1 cellular context compared by ENCODE assay signal in the genomic region with DNA sequence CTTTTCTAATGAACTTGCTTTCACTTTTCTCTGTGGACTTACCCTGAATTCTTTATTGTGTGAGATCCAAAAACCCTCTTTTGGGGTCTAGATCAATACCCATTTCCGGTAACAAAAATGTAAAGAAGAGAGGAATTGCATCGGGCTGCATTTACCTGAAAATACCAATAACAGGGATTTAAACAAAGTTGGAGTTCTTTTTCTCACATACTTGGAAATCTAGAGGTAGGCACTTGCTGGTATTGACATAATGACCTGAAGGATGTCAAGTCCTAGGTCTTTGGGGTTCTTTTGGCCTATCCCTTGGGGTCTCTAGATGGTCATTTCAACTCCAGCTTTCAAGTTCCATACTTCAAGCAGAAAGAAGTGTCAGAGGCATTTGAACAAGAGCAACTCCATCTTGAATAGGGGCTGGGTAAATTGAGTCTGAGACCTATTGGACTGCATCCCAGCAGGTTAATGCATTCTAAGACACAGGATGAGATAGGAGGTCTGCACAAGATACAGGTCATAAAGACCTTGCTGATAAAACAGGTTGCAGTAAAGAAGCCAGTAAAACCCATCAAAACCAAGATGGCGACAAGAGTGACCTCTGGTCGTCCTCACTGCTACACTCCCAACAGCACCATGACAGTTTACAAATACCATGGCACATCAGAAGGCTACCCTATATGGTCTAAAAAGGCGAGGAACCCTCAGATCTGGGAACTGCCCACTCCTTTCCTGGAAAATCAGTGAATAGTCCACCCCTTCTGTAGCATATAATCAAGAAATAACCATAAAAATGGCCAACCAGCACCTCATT.
TF ChIP-seq lines count a peak whose summit lies in the region.

No MANE protein-coding gene starts in this region.

TF ChIP-seq in K562, 482 proteins besides CTCF, POLR2A, EP300 and RAD21 (continues in another document):
- TF ChIP-seq ZNF23 (CRISPR knock-in tag; IDR thresholded peaks at IDR 0.05), result peak; percentile 83; the same call in 1 of the 2 replicates
- TF ChIP-seq, protein P1, sequence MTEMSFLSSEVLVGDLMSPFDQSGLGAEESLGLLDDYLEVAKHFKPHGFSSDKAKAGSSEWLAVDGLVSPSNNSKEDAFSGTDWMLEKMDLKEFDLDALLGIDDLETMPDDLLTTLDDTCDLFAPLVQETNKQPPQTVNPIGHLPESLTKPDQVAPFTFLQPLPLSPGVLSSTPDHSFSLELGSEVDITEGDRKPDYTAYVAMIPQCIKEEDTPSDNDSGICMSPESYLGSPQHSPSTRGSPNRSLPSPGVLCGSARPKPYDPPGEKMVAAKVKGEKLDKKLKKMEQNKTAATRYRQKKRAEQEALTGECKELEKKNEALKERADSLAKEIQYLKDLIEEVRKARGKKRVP (CRISPR knock-in tag; IDR thresholded peaks at IDR 0.05), result peak; percentile 94
- peak; percentile 91 for TF ChIP-seq TEAD2 (tag; IDR thresholded peaks at IDR 0.05)
- TF ChIP-seq, protein P2, sequence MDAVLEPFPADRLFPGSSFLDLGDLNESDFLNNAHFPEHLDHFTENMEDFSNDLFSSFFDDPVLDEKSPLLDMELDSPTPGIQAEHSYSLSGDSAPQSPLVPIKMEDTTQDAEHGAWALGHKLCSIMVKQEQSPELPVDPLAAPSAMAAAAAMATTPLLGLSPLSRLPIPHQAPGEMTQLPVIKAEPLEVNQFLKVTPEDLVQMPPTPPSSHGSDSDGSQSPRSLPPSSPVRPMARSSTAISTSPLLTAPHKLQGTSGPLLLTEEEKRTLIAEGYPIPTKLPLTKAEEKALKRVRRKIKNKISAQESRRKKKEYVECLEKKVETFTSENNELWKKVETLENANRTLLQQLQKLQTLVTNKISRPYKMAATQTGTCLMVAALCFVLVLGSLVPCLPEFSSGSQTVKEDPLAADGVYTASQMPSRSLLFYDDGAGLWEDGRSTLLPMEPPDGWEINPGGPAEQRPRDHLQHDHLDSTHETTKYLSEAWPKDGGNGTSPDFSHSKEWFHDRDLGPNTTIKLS (IDR thresholded peaks at IDR 0.05; ENCODE audit: borderline replicate concordance, low read depth), result no peak
- no peak for TF ChIP-seq TCF3 (CRISPR knock-in tag; IDR thresholded peaks at IDR 0.05)
- peak; percentile 78; the same call in 1 of the 2 replicates for TF ChIP-seq ZNF347 (CRISPR knock-in tag; IDR thresholded peaks at IDR 0.05; ENCODE audit: low read depth)
- TF ChIP-seq ZBTB7A (IDR thresholded peaks at IDR 0.05; ENCODE audit: borderline replicate concordance, control insufficient read depth, low read depth, low read length), result no peak
- TF ChIP-seq ZNF41 (CRISPR knock-in tag; conservative IDR thresholded peaks at IDR 0.05), result peak; percentile 95
- TF ChIP-seq ZNF239 (CRISPR knock-in tag; IDR thresholded peaks at IDR 0.05), result peak; percentile 94
- no peak for TF ChIP-seq TFAM (CRISPR knock-in tag; conservative IDR thresholded peaks at IDR 0.05)
- no peak for TF ChIP-seq RNF2 (IDR thresholded peaks at IDR 0.05)
- no peak for TF ChIP-seq KDM5B (IDR thresholded peaks at IDR 0.05; ENCODE audit: insufficient replicate concordance, low read depth, low read length)
- TF ChIP-seq HMGN3 (IDR thresholded peaks at IDR 0.05; ENCODE audit: borderline replicate concordance, extremely low read depth, insufficient read length, low read depth, low read length), result no peak
- TF ChIP-seq ZNF507 (tag; conservative IDR thresholded peaks at IDR 0.05), result peak; percentile 75
- TF ChIP-seq NONO (IDR thresholded peaks at IDR 0.05; ENCODE audit: low read depth in 2 of 2, low read length in 1 of 2), result no peak
- peak; percentile 79 for TF ChIP-seq ZKSCAN3 (CRISPR knock-in tag; IDR thresholded peaks at IDR 0.05)
- TF ChIP-seq RCOR1 (IDR thresholded peaks at IDR 0.05; ENCODE audit: borderline replicate concordance in 1 of 2, low read depth in 2 of 2, low read length in 2 of 2), result no peak
- peak; percentile 96 for TF ChIP-seq ZFPM2 (CRISPR knock-in tag; IDR thresholded peaks at IDR 0.05)
- TF ChIP-seq, protein P3, sequence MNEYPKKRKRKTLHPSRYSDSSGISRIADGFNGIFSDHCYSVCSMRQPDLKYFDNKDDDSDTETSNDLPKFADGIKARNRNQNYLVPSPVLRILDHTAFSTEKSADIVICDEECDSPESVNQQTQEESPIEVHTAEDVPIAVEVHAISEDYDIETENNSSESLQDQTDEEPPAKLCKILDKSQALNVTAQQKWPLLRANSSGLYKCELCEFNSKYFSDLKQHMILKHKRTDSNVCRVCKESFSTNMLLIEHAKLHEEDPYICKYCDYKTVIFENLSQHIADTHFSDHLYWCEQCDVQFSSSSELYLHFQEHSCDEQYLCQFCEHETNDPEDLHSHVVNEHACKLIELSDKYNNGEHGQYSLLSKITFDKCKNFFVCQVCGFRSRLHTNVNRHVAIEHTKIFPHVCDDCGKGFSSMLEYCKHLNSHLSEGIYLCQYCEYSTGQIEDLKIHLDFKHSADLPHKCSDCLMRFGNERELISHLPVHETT (CRISPR knock-in tag; conservative IDR thresholded peaks at IDR 0.05 in 1 of 2, IDR thresholded peaks at IDR 0.05 in 1 of 2), result peak in 1 of 2 experiments; percentile 97; a peak in 2 of 4 replicates
- TF ChIP-seq, protein P4, sequence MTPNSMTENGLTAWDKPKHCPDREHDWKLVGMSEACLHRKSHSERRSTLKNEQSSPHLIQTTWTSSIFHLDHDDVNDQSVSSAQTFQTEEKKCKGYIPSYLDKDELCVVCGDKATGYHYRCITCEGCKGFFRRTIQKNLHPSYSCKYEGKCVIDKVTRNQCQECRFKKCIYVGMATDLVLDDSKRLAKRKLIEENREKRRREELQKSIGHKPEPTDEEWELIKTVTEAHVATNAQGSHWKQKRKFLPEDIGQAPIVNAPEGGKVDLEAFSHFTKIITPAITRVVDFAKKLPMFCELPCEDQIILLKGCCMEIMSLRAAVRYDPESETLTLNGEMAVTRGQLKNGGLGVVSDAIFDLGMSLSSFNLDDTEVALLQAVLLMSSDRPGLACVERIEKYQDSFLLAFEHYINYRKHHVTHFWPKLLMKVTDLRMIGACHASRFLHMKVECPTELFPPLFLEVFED (CRISPR knock-in tag; conservative IDR thresholded peaks at IDR 0.05), result peak; percentile 99
- no peak for TF ChIP-seq RAD51 (IDR thresholded peaks at IDR 0.05; ENCODE audit: borderline replicate concordance, low read depth)
- TF ChIP-seq PURB (CRISPR knock-in tag; IDR thresholded peaks at IDR 0.05; ENCODE audit: low read depth), result no peak
- TF ChIP-seq, protein P5, sequence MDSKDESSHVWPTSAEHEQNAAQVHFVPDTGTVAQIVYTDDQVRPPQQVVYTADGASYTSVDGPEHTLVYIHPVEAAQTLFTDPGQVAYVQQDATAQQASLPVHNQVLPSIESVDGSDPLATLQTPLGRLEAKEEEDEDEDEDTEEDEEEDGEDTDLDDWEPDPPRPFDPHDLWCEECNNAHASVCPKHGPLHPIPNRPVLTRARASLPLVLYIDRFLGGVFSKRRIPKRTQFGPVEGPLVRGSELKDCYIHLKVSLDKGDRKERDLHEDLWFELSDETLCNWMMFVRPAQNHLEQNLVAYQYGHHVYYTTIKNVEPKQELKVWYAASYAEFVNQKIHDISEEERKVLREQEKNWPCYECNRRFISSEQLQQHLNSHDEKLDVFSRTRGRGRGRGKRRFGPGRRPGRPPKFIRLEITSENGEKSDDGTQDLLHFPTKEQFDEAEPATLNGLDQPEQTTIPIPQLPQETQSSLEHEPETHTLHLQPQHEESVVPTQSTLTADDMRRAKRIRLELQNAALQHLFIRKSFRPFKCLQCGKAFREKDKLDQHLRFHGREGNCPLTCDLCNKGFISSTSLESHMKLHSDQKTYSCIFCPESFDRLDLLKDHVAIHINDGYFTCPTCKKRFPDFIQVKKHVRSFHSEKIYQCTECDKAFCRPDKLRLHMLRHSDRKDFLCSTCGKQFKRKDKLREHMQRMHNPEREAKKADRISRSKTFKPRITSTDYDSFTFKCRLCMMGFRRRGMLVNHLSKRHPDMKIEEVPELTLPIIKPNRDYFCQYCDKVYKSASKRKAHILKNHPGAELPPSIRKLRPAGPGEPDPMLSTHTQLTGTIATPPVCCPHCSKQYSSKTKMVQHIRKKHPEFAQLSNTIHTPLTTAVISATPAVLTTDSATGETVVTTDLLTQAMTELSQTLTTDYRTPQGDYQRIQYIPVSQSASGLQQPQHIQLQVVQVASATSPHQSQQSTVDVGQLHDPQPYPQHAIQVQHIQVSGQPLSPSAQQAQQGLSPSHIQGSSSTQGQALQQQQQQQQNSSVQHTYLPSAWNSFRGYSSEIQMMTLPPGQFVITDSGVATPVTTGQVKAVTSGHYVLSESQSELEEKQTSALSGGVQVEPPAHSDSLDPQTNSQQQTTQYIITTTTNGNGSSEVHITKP (IDR thresholded peaks at IDR 0.05; ENCODE audit: partially characterized antibody), result no peak
- TF ChIP-seq FIP1L1 (IDR thresholded peaks at IDR 0.05; ENCODE audit: low read depth, low read length, poor library complexity, severe bottlenecking), result no peak
- TF ChIP-seq NCOA1 (IDR thresholded peaks at IDR 0.05; ENCODE audit: low read depth), result no peak
- TF ChIP-seq NR4A1 (CRISPR knock-in tag; IDR thresholded peaks at IDR 0.05), result peak; percentile 97; the same call in 1 of the 2 replicates
- peak; percentile 98 for TF ChIP-seq NR4A1 (tag; IDR thresholded peaks at IDR 0.05)
- TF ChIP-seq, protein P6, sequence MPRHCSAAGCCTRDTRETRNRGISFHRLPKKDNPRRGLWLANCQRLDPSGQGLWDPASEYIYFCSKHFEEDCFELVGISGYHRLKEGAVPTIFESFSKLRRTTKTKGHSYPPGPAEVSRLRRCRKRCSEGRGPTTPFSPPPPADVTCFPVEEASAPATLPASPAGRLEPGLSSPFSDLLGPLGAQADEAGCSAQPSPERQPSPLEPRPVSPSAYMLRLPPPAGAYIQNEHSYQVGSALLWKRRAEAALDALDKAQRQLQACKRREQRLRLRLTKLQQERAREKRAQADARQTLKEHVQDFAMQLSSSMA (CRISPR knock-in tag; IDR thresholded peaks at IDR 0.05), result peak; percentile 63; the same call in 1 of the 2 replicates
- TF ChIP-seq MECOM (CRISPR knock-in tag; IDR thresholded peaks at IDR 0.05), result peak; percentile 97
- no peak for TF ChIP-seq NFIC (IDR thresholded peaks at IDR 0.05)
- peak; percentile 95; the same call in 1 of the 2 replicates for TF ChIP-seq ZNF165 (CRISPR knock-in tag; IDR thresholded peaks at IDR 0.05; ENCODE audit: borderline replicate concordance)
- TF ChIP-seq BCL6 (CRISPR knock-in tag; IDR thresholded peaks at IDR 0.05), result peak; percentile 97
- TF ChIP-seq ZNF354B (CRISPR knock-in tag; IDR thresholded peaks at IDR 0.05), result peak; percentile 91
- no peak for TF ChIP-seq CHD2 (IDR thresholded peaks at IDR 0.05; ENCODE audit: low read depth, low read length)
- TF ChIP-seq CBX1 (IDR thresholded peaks at IDR 0.05; ENCODE audit: low read depth), result no peak
- peak; percentile 97 for TF ChIP-seq ELF4 (CRISPR knock-in tag; IDR thresholded peaks at IDR 0.05)
- TF ChIP-seq SAFB (IDR thresholded peaks at IDR 0.05; ENCODE audit: borderline replicate concordance, low read depth, low read length), result no peak
- no peak for TF ChIP-seq ZNF699 (CRISPR knock-in tag; IDR thresholded peaks at IDR 0.05; ENCODE audit: insufficient replicate concordance)
- TF ChIP-seq RBM17 (IDR thresholded peaks at IDR 0.05; ENCODE audit: borderline replicate concordance, low read depth, low read length), result no peak
- peak; percentile 97 for TF ChIP-seq ZNF561 (CRISPR knock-in tag; conservative IDR thresholded peaks at IDR 0.05)
- TF ChIP-seq BRD9 (IDR thresholded peaks at IDR 0.05; ENCODE audit: low read depth, partially characterized antibody), result no peak
- TF ChIP-seq SP1 (CRISPR knock-in tag; IDR thresholded peaks at IDR 0.05), result no peak
- TF ChIP-seq, protein P7, sequence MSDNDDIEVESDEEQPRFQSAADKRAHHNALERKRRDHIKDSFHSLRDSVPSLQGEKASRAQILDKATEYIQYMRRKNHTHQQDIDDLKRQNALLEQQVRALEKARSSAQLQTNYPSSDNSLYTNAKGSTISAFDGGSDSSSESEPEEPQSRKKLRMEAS (CRISPR knock-in tag; IDR thresholded peaks at IDR 0.05), result no peak
- peak; percentile 100 for TF ChIP-seq DMBX1 (CRISPR knock-in tag; IDR thresholded peaks at IDR 0.05; ENCODE audit: borderline replicate concordance)
- TF ChIP-seq ZNF644 (tag; IDR thresholded peaks at IDR 0.05; ENCODE audit: low read depth), result peak; percentile 96
- TF ChIP-seq, protein P8, sequence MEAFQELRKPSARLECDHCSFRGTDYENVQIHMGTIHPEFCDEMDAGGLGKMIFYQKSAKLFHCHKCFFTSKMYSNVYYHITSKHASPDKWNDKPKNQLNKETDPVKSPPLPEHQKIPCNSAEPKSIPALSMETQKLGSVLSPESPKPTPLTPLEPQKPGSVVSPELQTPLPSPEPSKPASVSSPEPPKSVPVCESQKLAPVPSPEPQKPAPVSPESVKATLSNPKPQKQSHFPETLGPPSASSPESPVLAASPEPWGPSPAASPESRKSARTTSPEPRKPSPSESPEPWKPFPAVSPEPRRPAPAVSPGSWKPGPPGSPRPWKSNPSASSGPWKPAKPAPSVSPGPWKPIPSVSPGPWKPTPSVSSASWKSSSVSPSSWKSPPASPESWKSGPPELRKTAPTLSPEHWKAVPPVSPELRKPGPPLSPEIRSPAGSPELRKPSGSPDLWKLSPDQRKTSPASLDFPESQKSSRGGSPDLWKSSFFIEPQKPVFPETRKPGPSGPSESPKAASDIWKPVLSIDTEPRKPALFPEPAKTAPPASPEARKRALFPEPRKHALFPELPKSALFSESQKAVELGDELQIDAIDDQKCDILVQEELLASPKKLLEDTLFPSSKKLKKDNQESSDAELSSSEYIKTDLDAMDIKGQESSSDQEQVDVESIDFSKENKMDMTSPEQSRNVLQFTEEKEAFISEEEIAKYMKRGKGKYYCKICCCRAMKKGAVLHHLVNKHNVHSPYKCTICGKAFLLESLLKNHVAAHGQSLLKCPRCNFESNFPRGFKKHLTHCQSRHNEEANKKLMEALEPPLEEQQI (IDR thresholded peaks at IDR 0.05), result no peak
- TF ChIP-seq THRAP3 (IDR thresholded peaks at IDR 0.05; ENCODE audit: borderline replicate concordance), result no peak
- peak; percentile 95 for TF ChIP-seq ZNF57 (CRISPR knock-in tag; IDR thresholded peaks at IDR 0.05)
- TF ChIP-seq, protein P9, sequence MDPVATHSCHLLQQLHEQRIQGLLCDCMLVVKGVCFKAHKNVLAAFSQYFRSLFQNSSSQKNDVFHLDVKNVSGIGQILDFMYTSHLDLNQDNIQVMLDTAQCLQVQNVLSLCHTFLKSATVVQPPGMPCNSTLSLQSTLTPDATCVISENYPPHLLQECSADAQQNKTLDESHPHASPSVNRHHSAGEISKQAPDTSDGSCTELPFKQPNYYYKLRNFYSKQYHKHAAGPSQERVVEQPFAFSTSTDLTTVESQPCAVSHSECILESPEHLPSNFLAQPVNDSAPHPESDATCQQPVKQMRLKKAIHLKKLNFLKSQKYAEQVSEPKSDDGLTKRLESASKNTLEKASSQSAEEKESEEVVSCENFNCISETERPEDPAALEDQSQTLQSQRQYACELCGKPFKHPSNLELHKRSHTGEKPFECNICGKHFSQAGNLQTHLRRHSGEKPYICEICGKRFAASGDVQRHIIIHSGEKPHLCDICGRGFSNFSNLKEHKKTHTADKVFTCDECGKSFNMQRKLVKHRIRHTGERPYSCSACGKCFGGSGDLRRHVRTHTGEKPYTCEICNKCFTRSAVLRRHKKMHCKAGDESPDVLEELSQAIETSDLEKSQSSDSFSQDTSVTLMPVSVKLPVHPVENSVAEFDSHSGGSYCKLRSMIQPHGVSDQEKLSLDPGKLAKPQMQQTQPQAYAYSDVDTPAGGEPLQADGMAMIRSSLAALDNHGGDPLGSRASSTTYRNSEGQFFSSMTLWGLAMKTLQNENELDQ (CRISPR knock-in tag; IDR thresholded peaks at IDR 0.05; ENCODE audit: borderline replicate concordance), result no peak
- TF ChIP-seq SMAD1 (IDR thresholded peaks at IDR 0.05; ENCODE audit: low read depth, low read length, partially characterized antibody), result no peak
- peak; percentile 98 for TF ChIP-seq ZNF445 (CRISPR knock-in tag; IDR thresholded peaks at IDR 0.05; ENCODE audit: low read depth)
- no peak for TF ChIP-seq XRCC5 (IDR thresholded peaks at IDR 0.05; ENCODE audit: low read depth, low read length)
- no peak for TF ChIP-seq ZNF282 (CRISPR knock-in tag; IDR thresholded peaks at IDR 0.05)
- peak in 1 of 2 experiments; percentile 73; a peak in 2 of 4 replicates for TF ChIP-seq FOXA3 (CRISPR knock-in tag; conservative IDR thresholded peaks at IDR 0.05 in 1 of 2, IDR thresholded peaks at IDR 0.05 in 1 of 2)
